Comparison of ENCODE assay signal across 1 cellular context in the genomic region with DNA sequence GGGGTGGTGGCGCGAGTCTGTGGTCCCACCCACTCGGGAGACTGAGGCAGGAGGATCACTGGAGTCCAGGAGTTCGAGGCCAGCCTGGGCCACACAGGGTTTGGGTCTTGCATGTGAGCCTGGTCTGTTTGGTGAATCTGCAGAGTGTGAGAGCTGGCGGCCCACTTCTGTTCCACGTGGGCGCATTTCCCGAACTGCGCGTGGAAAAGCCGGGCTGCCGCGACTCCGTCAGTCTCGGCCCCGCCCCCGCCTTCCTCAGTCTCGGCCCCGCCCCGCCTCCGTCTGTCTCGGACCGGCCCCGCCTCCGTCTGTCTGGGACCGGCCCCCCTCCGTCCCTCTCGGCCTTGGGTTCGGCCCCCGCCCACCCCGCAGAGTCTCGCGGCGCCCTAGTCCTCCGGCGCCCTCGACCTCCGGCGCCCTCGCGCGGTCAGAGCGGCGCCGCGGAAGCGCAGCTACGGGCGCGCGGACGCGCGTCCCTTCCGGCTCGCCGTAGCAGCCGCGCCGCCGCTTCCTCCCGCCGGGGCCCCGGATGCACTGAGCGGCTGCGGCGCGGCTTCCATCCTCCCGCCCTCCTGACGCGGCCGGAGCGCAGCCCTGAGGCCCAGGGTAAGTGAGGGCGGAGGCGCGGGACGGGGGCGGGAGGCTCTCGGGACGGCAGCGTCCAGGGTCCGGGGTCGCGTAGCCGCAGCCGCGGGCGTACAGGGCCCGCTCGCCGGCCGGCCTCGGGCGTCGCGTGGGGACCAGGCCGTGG.
TF ChIP-seq lines count a peak whose summit lies in the region.

A gene with protein sequence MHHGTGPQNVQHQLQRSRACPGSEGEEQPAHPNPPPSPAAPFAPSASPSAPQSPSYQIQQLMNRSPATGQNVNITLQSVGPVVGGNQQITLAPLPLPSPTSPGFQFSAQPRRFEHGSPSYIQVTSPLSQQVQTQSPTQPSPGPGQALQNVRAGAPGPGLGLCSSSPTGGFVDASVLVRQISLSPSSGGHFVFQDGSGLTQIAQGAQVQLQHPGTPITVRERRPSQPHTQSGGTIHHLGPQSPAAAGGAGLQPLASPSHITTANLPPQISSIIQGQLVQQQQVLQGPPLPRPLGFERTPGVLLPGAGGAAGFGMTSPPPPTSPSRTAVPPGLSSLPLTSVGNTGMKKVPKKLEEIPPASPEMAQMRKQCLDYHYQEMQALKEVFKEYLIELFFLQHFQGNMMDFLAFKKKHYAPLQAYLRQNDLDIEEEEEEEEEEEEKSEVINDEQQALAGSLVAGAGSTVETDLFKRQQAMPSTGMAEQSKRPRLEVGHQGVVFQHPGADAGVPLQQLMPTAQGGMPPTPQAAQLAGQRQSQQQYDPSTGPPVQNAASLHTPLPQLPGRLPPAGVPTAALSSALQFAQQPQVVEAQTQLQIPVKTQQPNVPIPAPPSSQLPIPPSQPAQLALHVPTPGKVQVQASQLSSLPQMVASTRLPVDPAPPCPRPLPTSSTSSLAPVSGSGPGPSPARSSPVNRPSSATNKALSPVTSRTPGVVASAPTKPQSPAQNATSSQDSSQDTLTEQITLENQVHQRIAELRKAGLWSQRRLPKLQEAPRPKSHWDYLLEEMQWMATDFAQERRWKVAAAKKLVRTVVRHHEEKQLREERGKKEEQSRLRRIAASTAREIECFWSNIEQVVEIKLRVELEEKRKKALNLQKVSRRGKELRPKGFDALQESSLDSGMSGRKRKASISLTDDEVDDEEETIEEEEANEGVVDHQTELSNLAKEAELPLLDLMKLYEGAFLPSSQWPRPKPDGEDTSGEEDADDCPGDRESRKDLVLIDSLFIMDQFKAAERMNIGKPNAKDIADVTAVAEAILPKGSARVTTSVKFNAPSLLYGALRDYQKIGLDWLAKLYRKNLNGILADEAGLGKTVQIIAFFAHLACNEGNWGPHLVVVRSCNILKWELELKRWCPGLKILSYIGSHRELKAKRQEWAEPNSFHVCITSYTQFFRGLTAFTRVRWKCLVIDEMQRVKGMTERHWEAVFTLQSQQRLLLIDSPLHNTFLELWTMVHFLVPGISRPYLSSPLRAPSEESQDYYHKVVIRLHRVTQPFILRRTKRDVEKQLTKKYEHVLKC (N-terminal part only) (plus strand): TSS at position 512 of the 751 bp plus-strand sequence. CDS start 10,678 bp downstream, outside the sequence.

TF ChIP-seq in HEK293, 187 proteins besides CTCF, POLR2A, EP300 and RAD21 (continued from another document and continues in another):
- TF ChIP-seq, protein P1, sequence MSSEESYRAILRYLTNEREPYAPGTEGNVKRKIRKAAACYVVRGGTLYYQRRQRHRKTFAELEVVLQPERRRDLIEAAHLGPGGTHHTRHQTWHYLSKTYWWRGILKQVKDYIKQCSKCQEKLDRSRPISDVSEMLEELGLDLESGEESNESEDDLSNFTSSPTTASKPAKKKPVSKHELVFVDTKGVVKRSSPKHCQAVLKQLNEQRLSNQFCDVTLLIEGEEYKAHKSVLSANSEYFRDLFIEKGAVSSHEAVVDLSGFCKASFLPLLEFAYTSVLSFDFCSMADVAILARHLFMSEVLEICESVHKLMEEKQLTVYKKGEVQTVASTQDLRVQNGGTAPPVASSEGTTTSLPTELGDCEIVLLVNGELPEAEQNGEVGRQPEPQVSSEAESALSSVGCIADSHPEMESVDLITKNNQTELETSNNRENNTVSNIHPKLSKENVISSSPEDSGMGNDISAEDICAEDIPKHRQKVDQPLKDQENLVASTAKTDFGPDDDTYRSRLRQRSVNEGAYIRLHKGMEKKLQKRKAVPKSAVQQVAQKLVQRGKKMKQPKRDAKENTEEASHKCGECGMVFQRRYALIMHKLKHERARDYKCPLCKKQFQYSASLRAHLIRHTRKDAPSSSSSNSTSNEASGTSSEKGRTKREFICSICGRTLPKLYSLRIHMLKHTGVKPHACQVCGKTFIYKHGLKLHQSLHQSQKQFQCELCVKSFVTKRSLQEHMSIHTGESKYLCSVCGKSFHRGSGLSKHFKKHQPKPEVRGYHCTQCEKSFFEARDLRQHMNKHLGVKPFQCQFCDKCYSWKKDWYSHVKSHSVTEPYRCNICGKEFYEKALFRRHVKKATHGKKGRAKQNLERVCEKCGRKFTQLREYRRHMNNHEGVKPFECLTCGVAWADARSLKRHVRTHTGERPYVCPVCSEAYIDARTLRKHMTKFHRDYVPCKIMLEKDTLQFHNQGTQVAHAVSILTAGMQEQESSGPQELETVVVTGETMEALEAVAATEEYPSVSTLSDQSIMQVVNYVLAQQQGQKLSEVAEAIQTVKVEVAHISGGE (tag by site-specific recombination; conservative IDR thresholded peaks at IDR 0.05; ENCODE audit: low read depth) = no peak; the same call in 1 of the 2 replicates
- TF ChIP-seq GLI4 (tag by site-specific recombination; IDR thresholded peaks at IDR 0.05) (no peak), ZNF404 (tag by site-specific recombination; IDR thresholded peaks at IDR 0.05) (no peak), ZNF558 (tag by site-specific recombination; IDR thresholded peaks at IDR 0.05) (no peak), KLF16 (tag by site-specific recombination; IDR thresholded peaks at IDR 0.05) (peak; percentile 78; the same call in 1 of the 2 replicates), ZEB2 (tag by site-specific recombination; IDR thresholded peaks at IDR 0.05) (no peak; the same call in 1 of the 2 replicates), ZNF549 (tag by site-specific recombination; IDR thresholded peaks at IDR 0.05) (no peak), ZNF24 (tag by site-specific recombination; IDR thresholded peaks at IDR 0.05) (0 out of 2 replicates have a peak, but pooled peaks have one; percentile 47), ZNF561 (tag by site-specific recombination; IDR thresholded peaks at IDR 0.05; ENCODE audit: borderline replicate concordance) (peak; percentile 71; the same call in 1 of the 2 replicates), KLF8 (tag by site-specific recombination; IDR thresholded peaks at IDR 0.05) (no peak; the same call in 1 of the 2 replicates), ZNF324 (tag by site-specific recombination; IDR thresholded peaks at IDR 0.05) (0 out of 2 replicates have a peak, but pooled peaks have one; percentile 48), WT1 (tag by site-specific recombination; IDR thresholded peaks at IDR 0.05) (no peak), ZNF843 (tag by site-specific recombination; IDR thresholded peaks at IDR 0.05) (no peak), KLF1 (tag by site-specific recombination; IDR thresholded peaks at IDR 0.05) (peak; percentile 67), ZNF473 (tag by site-specific recombination; IDR thresholded peaks at IDR 0.05) (no peak), ZNF274 (IDR thresholded peaks at IDR 0.05; ENCODE audit: low read length) (no peak), ZNF274 (tag by site-specific recombination; IDR thresholded peaks at IDR 0.05; ENCODE audit: borderline replicate concordance) (no peak), ZNF266 (tag by site-specific recombination; IDR thresholded peaks at IDR 0.05; ENCODE audit: low read depth) (no peak), ZSCAN30 (tag by site-specific recombination; IDR thresholded peaks at IDR 0.05) (peak; percentile 66; the same call in 1 of the 2 replicates), ZNF521 (tag by site-specific recombination; IDR thresholded peaks at IDR 0.05) (no peak), SP2 (tag by site-specific recombination; IDR thresholded peaks at IDR 0.05) (peak; percentile 74), GLIS2 (tag by site-specific recombination; IDR thresholded peaks at IDR 0.05) (peak; percentile 26; the same call in 1 of the 2 replicates), EGR2 (tag by site-specific recombination; IDR thresholded peaks at IDR 0.05; ENCODE audit: low read depth) (peak; percentile 65), ZFHX2 (tag by site-specific recombination; conservative IDR thresholded peaks at IDR 0.05) (peak; percentile 68), KLF9 (tag by site-specific recombination; IDR thresholded peaks at IDR 0.05; ENCODE audit: low read depth) (peak; percentile 84)
- TF ChIP-seq, protein P2, sequence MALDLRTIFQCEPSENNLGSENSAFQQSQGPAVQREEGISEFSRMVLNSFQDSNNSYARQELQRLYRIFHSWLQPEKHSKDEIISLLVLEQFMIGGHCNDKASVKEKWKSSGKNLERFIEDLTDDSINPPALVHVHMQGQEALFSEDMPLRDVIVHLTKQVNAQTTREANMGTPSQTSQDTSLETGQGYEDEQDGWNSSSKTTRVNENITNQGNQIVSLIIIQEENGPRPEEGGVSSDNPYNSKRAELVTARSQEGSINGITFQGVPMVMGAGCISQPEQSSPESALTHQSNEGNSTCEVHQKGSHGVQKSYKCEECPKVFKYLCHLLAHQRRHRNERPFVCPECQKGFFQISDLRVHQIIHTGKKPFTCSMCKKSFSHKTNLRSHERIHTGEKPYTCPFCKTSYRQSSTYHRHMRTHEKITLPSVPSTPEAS (tag by site-specific recombination; IDR thresholded peaks at IDR 0.05) = no peak
- TF ChIP-seq, protein P3, sequence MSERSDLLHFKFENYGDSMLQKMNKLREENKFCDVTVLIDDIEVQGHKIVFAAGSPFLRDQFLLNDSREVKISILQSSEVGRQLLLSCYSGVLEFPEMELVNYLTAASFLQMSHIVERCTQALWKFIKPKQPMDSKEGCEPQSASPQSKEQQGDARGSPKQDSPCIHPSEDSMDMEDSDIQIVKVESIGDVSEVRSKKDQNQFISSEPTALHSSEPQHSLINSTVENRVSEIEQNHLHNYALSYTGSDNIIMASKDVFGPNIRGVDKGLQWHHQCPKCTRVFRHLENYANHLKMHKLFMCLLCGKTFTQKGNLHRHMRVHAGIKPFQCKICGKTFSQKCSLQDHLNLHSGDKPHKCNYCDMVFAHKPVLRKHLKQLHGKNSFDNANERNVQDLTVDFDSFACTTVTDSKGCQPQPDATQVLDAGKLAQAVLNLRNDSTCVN (tag by site-specific recombination; optimal IDR thresholded peaks at IDR 0.05) = peak; percentile 63
- TF ChIP-seq, protein P4, sequence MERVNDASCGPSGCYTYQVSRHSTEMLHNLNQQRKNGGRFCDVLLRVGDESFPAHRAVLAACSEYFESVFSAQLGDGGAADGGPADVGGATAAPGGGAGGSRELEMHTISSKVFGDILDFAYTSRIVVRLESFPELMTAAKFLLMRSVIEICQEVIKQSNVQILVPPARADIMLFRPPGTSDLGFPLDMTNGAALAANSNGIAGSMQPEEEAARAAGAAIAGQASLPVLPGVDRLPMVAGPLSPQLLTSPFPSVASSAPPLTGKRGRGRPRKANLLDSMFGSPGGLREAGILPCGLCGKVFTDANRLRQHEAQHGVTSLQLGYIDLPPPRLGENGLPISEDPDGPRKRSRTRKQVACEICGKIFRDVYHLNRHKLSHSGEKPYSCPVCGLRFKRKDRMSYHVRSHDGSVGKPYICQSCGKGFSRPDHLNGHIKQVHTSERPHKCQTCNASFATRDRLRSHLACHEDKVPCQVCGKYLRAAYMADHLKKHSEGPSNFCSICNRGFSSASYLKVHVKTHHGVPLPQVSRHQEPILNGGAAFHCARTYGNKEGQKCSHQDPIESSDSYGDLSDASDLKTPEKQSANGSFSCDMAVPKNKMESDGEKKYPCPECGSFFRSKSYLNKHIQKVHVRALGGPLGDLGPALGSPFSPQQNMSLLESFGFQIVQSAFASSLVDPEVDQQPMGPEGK (tag by site-specific recombination; IDR thresholded peaks at IDR 0.05) = peak; percentile 74
- TF ChIP-seq, protein P5, sequence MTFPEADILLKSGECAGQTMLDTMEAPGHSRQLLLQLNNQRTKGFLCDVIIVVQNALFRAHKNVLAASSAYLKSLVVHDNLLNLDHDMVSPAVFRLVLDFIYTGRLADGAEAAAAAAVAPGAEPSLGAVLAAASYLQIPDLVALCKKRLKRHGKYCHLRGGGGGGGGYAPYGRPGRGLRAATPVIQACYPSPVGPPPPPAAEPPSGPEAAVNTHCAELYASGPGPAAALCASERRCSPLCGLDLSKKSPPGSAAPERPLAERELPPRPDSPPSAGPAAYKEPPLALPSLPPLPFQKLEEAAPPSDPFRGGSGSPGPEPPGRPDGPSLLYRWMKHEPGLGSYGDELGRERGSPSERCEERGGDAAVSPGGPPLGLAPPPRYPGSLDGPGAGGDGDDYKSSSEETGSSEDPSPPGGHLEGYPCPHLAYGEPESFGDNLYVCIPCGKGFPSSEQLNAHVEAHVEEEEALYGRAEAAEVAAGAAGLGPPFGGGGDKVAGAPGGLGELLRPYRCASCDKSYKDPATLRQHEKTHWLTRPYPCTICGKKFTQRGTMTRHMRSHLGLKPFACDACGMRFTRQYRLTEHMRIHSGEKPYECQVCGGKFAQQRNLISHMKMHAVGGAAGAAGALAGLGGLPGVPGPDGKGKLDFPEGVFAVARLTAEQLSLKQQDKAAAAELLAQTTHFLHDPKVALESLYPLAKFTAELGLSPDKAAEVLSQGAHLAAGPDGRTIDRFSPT (tag by site-specific recombination; IDR thresholded peaks at IDR 0.05) = no peak
- TF ChIP-seq, protein P6, sequence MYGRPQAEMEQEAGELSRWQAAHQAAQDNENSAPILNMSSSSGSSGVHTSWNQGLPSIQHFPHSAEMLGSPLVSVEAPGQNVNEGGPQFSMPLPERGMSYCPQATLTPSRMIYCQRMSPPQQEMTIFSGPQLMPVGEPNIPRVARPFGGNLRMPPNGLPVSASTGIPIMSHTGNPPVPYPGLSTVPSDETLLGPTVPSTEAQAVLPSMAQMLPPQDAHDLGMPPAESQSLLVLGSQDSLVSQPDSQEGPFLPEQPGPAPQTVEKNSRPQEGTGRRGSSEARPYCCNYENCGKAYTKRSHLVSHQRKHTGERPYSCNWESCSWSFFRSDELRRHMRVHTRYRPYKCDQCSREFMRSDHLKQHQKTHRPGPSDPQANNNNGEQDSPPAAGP (tag by site-specific recombination; IDR thresholded peaks at IDR 0.05) = no peak; the same call in 1 of the 2 replicates
- TF ChIP-seq, protein P7, sequence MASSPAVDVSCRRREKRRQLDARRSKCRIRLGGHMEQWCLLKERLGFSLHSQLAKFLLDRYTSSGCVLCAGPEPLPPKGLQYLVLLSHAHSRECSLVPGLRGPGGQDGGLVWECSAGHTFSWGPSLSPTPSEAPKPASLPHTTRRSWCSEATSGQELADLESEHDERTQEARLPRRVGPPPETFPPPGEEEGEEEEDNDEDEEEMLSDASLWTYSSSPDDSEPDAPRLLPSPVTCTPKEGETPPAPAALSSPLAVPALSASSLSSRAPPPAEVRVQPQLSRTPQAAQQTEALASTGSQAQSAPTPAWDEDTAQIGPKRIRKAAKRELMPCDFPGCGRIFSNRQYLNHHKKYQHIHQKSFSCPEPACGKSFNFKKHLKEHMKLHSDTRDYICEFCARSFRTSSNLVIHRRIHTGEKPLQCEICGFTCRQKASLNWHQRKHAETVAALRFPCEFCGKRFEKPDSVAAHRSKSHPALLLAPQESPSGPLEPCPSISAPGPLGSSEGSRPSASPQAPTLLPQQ (tag by site-specific recombination; IDR thresholded peaks at IDR 0.05) = no peak
- TF ChIP-seq, protein P8, sequence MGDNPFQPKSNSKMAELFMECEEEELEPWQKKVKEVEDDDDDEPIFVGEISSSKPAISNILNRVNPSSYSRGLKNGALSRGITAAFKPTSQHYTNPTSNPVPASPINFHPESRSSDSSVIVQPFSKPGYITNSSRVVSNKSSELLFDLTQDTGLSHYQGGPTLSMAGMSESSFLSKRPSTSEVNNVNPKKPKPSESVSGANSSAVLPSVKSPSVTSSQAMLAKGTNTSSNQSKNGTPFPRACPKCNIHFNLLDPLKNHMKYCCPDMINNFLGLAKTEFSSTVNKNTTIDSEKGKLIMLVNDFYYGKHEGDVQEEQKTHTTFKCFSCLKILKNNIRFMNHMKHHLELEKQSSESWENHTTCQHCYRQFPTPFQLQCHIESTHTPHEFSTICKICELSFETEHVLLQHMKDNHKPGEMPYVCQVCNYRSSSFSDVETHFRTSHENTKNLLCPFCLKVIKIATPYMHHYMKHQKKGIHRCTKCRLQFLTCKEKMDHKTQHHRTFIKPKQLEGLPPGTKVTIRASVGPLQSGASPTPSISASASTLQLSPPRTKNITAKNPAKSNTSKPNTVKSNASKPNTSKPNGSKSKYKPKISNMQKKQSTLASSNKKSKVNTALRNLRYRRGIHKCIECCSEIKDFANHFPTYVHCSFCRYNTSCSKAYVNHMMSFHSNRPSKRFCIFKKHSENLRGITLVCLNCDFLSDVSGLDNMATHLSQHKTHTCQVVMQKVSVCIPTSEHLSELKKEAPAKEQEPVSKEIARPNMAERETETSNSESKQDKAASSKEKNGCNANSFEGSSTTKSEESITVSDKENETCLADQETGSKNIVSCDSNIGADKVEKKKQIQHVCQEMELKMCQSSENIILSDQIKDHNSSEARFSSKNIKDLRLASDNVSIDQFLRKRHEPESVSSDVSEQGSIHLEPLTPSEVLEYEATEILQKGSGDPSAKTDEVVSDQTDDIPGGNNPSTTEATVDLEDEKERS (tag by site-specific recombination; IDR thresholded peaks at IDR 0.05) = no peak
